ENCODE assay signal across 8 cellular contexts in genomic region chr6:8435093-8435844, GRCh38. TPM values are rescaled to one million over a fixed set of nuclear protein-coding genes. Genes with fewer than 3 reads are reported as not detected.
DNase-seq lines count a peak whose midpoint lies in the region; ATAC-seq lines count a peak whose summit lies in the region.

Gene SLC35B3, minus strand, starts transcription at chr6:8435545.

- DNase-seq in COLO668 (lab: John Stamatoyannopoulos, UW; ENCODE audit: unreplicated experiment): peak; percentile 94
- peak; percentile 96 for DNase-seq in HT-29 (ENCODE audit: low spot score)
- peak; percentile 94 for DNase-seq in NK-92 treated with Interleukin-12 subunit alpha and Interleukin-12 subunit beta, amount 100 ng/mL, for 24 hours (lab: John Stamatoyannopoulos, UW)
- peak; percentile 99 for DNase-seq in activated CD8-positive, alpha-beta memory T cell treated with anti-CD3 and anti-CD28 coated beads for 24 hours
- DNase-seq in effector CD8-positive, alpha-beta T cell (lab: John Stamatoyannopoulos, UW): peak; percentile 96
- peak; percentile 93 to 95 for DNase-seq in lung microvascular endothelial cell (ENCODE audit: low read depth in 2 of 2)
- DNase-seq in stimulated activated CD4-positive, alpha-beta T cell treated with anti-CD3 and anti-CD28 coated beads, TNF-alpha, amount 100 ng/mL, for 4 hours (ENCODE audit: low read depth in 3 of 3): peak; percentile 95 to 99 (median 98)

- peak; percentile 98 for ATAC-seq in GM21360 (IDR thresholded peaks at IDR 0.05; ENCODE audit: unreplicated experiment)

RNA-seq across cellular contexts. Expression of gene SLC35B3, which starts in this region (rescaled TPM):
- total RNA-seq in HT-29 (2014; rRNA removed; shearing (Covaris generic)): 4.4 and 5.1 TPM in 2 replicates
- total RNA-seq in lung microvascular endothelial cell: 12.2 and 18.7 TPM in 2 replicates

Comparison
In these comparisons a context has a peak if more than half of its experiments do, and no peak if none do; other contexts are left out.
1. Peak in every context shown above with its lines: DNase-seq and ATAC-seq.